Comparison of ENCODE assay signal across 16 cellular contexts in genomic region chr3:98565843-98566242, GRCh38. TPM values are rescaled to one million over a fixed set of nuclear protein-coding genes. Genes with fewer than 3 reads are reported as not detected.
A peak's percentile ranks its signal among the peaks of the same experiment; 100 is the strongest.
DNase-seq lines count a peak whose midpoint lies in the region; ATAC-seq and TF ChIP-seq lines count a peak whose summit lies in the region.
"Had no signal": no experiment of that assay in that cellular context is flagged by ENCODE, and none has a peak within 500 bp of the region (broad histone marks: within the 10 kb centered on the region; RNA-seq: fewer than 3 reads in every experiment).

No MANE protein-coding gene starts in this region.

- no peak overlapping the region for H3K4me2 ChIP-seq in GM23248 (ENCODE audit: unreplicated experiment)

- H3K36me3 Mint-ChIP-seq in CD4-positive, alpha-beta T cell (ENCODE audit: low read depth): peaks cover 5% of the 10 kb centered on the region
- H3K36me3 Mint-ChIP-seq in activated CD4-positive, alpha-beta memory T cell treated with anti-CD3 and anti-CD28 coated beads for 36 hours: peaks cover 9% of the 10 kb centered on the region
- H3K36me3 Mint-ChIP-seq in memory B cell: no peaks in the 10 kb centered on the region
- H3K36me3 Mint-ChIP-seq: stimulated activated naive B cell treated with anti-CD40 and anti-IgM and Interleukin-4, amounts not matched to agents 10 μg/mL and 1 μg/mL and 100 μg/mL, for 72 hours had no signal

- POLR2A ChIA-PET in CD4-positive, alpha-beta T cell (lab: Charles Lee): interaction anchor here (1.0 to 7.1 kb wide), 5 partner anchors 11 to 59 kb away, joined by 3 to 169 read pairs (median 35); partner anchors contain the start of genes CLDND1 and CPOX
- POLR2A ChIA-PET in activated CD4-positive, alpha-beta memory T cell treated with anti-CD3 and anti-CD28 coated beads for 36 hours (lab: Charles Lee): interaction anchor here (1.2 to 3.4 kb wide), 4 partner anchors 10 to 43 kb away, joined by 3 to 26 read pairs (median 13); partner anchors contain the start of gene CLDND1

- H3K36me3 ChIP-seq in tibial artery (no peaks in the 10 kb centered on the region), GM23248 (ENCODE audit: low read depth) (no peaks in the 10 kb centered on the region)
- H3K36me3 ChIP-seq: cardiac muscle cell, MG63, ovary, SJSA1 had no signal

- no peak overlapping the region for H3K27ac ChIP-seq in CD4-positive, alpha-beta T cell (ENCODE audit: low read depth, low read length)
- H3K27ac ChIP-seq in tibial artery: no peak overlapping the region
- H3K27ac ChIP-seq in GM23248: no peak overlapping the region
- H3K27ac ChIP-seq: cardiac muscle cell, ovary, SJSA1 had no signal

- no peaks in the 10 kb centered on the region for H3K27me3 Mint-ChIP-seq in CD4-positive, alpha-beta T cell
- peaks cover 3% of the 10 kb centered on the region for H3K27me3 Mint-ChIP-seq in activated CD4-positive, alpha-beta memory T cell treated with anti-CD3 and anti-CD28 coated beads for 36 hours
- no peaks in the 10 kb centered on the region for H3K27me3 Mint-ChIP-seq in memory B cell
- H3K27me3 Mint-ChIP-seq: stimulated activated naive B cell treated with anti-CD40 and anti-IgM and Interleukin-4, amounts not matched to agents 10 μg/mL and 1 μg/mL and 100 μg/mL, for 72 hours had no signal

- intact Hi-C loops in CD4-positive, alpha-beta T cell (cut with DNase I, micrococcal nuclease): no loop called here
- intact Hi-C loops in activated CD4-positive, alpha-beta memory T cell treated with anti-CD3 and anti-CD28 coated beads for 36 hours (cut with micrococcal nuclease): loop anchor here (1.0 to 10.0 kb wide), 6 partner anchors 9 to 1309 kb away; partner anchors contain the start of genes CLDND1 and CPOX
- intact Hi-C loops in tibial artery (cut with DNase I; ENCODE audit: low total_unique reads): no loop called here

- TF ChIP-seq CTCF in CD4-positive, alpha-beta T cell (IDR thresholded peaks at IDR 0.05): no peak
- TF ChIP-seq CTCF in tibial artery (IDR thresholded peaks at IDR 0.05): no peak

- no peaks in the 10 kb centered on the region for H3K9me3 ChIP-seq in CD4-positive, alpha-beta T cell (ENCODE audit: control insufficient read depth, low read length)
- H3K9me3 ChIP-seq in tibial artery (no peaks in the 10 kb centered on the region), GM23248 (ENCODE audit: low read depth) (no peaks in the 10 kb centered on the region)
- H3K9me3 ChIP-seq: MG63, mucosa of descending colon, ovary, SJSA1 had no signal

- H3K4me1 Mint-ChIP-seq in CD4-positive, alpha-beta T cell (ENCODE audit: low read depth): peaks cover 79% of the 10 kb centered on the region
- peaks cover 73% of the 10 kb centered on the region for H3K4me1 Mint-ChIP-seq in activated CD4-positive, alpha-beta memory T cell treated with anti-CD3 and anti-CD28 coated beads for 36 hours (ENCODE audit: low read depth)
- peaks cover 25% of the 10 kb centered on the region for H3K4me1 Mint-ChIP-seq in memory B cell

- peak overlapping the region; percentile 100 for H3K27ac Mint-ChIP-seq in CD4-positive, alpha-beta T cell
- H3K27ac Mint-ChIP-seq in activated CD4-positive, alpha-beta memory T cell treated with anti-CD3 and anti-CD28 coated beads for 36 hours: peak overlapping the region; percentile 28
- peak overlapping the region; percentile 87 for H3K27ac Mint-ChIP-seq in memory B cell
- H3K27ac Mint-ChIP-seq: stimulated activated naive B cell treated with anti-CD40 and anti-IgM and Interleukin-4, amounts not matched to agents 10 μg/mL and 1 μg/mL and 100 μg/mL, for 72 hours had no signal

- no peak overlapping the region for H2AFZ ChIP-seq in GM23248

- H3K9me3 Mint-ChIP-seq in CD4-positive, alpha-beta T cell: no peaks in the 10 kb centered on the region
- peaks cover 7% of the 10 kb centered on the region for H3K9me3 Mint-ChIP-seq in activated CD4-positive, alpha-beta memory T cell treated with anti-CD3 and anti-CD28 coated beads for 36 hours
- H3K9me3 Mint-ChIP-seq in memory B cell: no peaks in the 10 kb centered on the region

- 80 to 81% methylated on average over 6 of the region's 6 CpGs for WGBS in GM23248 (ENCODE audit: low coverage in 1 of 2, low lambda C conversion rate in 2 of 2, missing lambda C conversion rate in 2 of 2), 2 experiments

- no peaks in the 10 kb centered on the region for H3K27me3 ChIP-seq in CD4-positive, alpha-beta T cell (ENCODE audit: control insufficient read depth, insufficient read depth, low read length)
- peaks cover 0 to 2% of the 10 kb centered on the region in 2 donors for H3K27me3 ChIP-seq in tibial artery
- H3K27me3 ChIP-seq in GM23248 (replicated peaks; ENCODE audit: insufficient read depth): no peaks in the 10 kb centered on the region
- H3K27me3 ChIP-seq: cardiac muscle cell, MG63, ovary, SJSA1 had no signal

- H3K9me2 ChIP-seq in GM23248 (ENCODE audit: insufficient read depth): no peaks in the 10 kb centered on the region

- H3K4me3 ChIP-seq in GM08714 (ENCODE audit: low read length) (peak overlapping the region; percentile 12; the same call in 1 of the 2 replicates), tibial artery (no peak overlapping the region), GM23248 (no peak overlapping the region)
- H3K4me3 ChIP-seq: cardiac muscle cell, MG63, mucosa of descending colon, ovary, SJSA1 had no signal

- CTCF ChIA-PET in CD4-positive, alpha-beta T cell (lab: Charles Lee): no interaction called here
- CTCF ChIA-PET in activated CD4-positive, alpha-beta memory T cell treated with anti-CD3 and anti-CD28 coated beads for 36 hours (lab: Charles Lee): interaction anchor here (1.2 to 1.5 kb wide), 5 partner anchors 8 to 44 kb away, joined by 4 to 15 read pairs (median 4); no protein-coding TSS in a partner anchor

- H3K4me1 ChIP-seq in tibial artery (no peaks in the 10 kb centered on the region), GM23248 (ENCODE audit: insufficient read depth) (peaks cover 25% of the 10 kb centered on the region)

- in situ Hi-C loops in GM23248 (cut with MboI): no loop called here

- no peak for DNase-seq in CD4-positive, alpha-beta T cell
- no peak for DNase-seq in activated CD4-positive, alpha-beta memory T cell treated with anti-CD3 and anti-CD28 coated beads for 36 hours
- DNase-seq in memory B cell (ENCODE audit: low spot score in 2 of 2): no peak
- DNase-seq in tibial artery: no peak
- DNase-seq in GM23248: no peak
- no peak for DNase-seq in NCI-H1105 treated with DMSO at 0.1 percent for 48 hours (lab: John Stamatoyannopoulos, UW)
- DNase-seq: effector CD4-positive, alpha-beta T cell; MG63; mucosa of descending colon; NCI-H1930; NCI-H524; ovary; stimulated activated naive B cell treated with anti-CD40 and anti-IgM and Interleukin-4, amounts not matched to agents 10 μg/mL and 1 μg/mL and 100 μg/mL, for 72 hours had no signal

- H3K9ac ChIP-seq in GM23248: no peak overlapping the region

- H3K79me2 ChIP-seq in GM23248 (ENCODE audit: insufficient read depth): no peaks in the 10 kb centered on the region

- H3K4me3 Mint-ChIP-seq in CD4-positive, alpha-beta T cell: peak overlapping the region; percentile 49
- no peak overlapping the region for H3K4me3 Mint-ChIP-seq in activated CD4-positive, alpha-beta memory T cell treated with anti-CD3 and anti-CD28 coated beads for 36 hours
- H3K4me3 Mint-ChIP-seq in memory B cell: no peak overlapping the region
- H3K4me3 Mint-ChIP-seq: stimulated activated naive B cell treated with anti-CD40 and anti-IgM and Interleukin-4, amounts not matched to agents 10 μg/mL and 1 μg/mL and 100 μg/mL, for 72 hours had no signal

- no peak for ATAC-seq in CD4-positive, alpha-beta T cell (ENCODE audit: poor library complexity)
- no peak for ATAC-seq in memory B cell (ENCODE audit: low read depth)
- ATAC-seq: stimulated activated naive B cell treated with anti-CD40 and anti-IgM and Interleukin-4, amounts not matched to agents 10 μg/mL and 1 μg/mL and 100 μg/mL, for 72 hours had no signal

- H3F3A ChIP-seq in GM23248 (ENCODE audit: insufficient read depth): peaks cover 7% of the 10 kb centered on the region; the same call in 1 of the 2 replicates

- no peaks in the 10 kb centered on the region for H4K20me1 ChIP-seq in GM23248 (ENCODE audit: insufficient read depth)

RNA-seq across cellular contexts. Expression of gene CPOX, which starts 27.6 kb away (rescaled TPM):
- total RNA-seq in CD4-positive, alpha-beta T cell: 10 to 100 TPM in 1 of 2 experiments, 1 to 10 TPM in 1; 7.0 to 10.5 TPM
- total RNA-seq in activated CD4-positive, alpha-beta memory T cell treated with anti-CD3 and anti-CD28 coated beads for 36 hours: 10 to 100 TPM; 36.0 to 39.2 TPM
- 33.6 and 34.3 TPM in 2 replicates for total RNA-seq in GM23248 (2014; rRNA removed; shearing (Covaris generic))
- 9.2 and 10.1 TPM in 2 replicates for polyA plus RNA-seq in GM23248 (2016; fragmentation: Nextera tagmentation; extraction: Ambion mirVana)

RNA-seq across cellular contexts. Expression of gene GPR15, which starts 34.1 kb away (rescaled TPM):
- total RNA-seq in CD4-positive, alpha-beta T cell: 1 to 10 TPM; 8.4 to 9.6 TPM
- 1 to 10 TPM; 2.8 to 3.0 TPM for total RNA-seq in activated CD4-positive, alpha-beta memory T cell treated with anti-CD3 and anti-CD28 coated beads for 36 hours
- total RNA-seq in GM23248 (2014; rRNA removed; shearing (Covaris generic)): not detected in 2 replicates
- polyA plus RNA-seq in GM23248 (2016; fragmentation: Nextera tagmentation; extraction: Ambion mirVana): not detected in 2 replicates
- total RNA-seq: cardiac muscle cell, SJSA1 had no signal
- polyA plus RNA-seq: cardiac muscle cell, ovary had no signal

RNA-seq across cellular contexts. Expression of gene CLDND1, which starts 43.1 kb away (rescaled TPM):
- 100 to 1,000 TPM; 168 to 185 TPM for total RNA-seq in CD4-positive, alpha-beta T cell
- total RNA-seq in activated CD4-positive, alpha-beta memory T cell treated with anti-CD3 and anti-CD28 coated beads for 36 hours: 100 to 1,000 TPM; 199 to 208 TPM
- total RNA-seq in GM23248 (2014; rRNA removed; shearing (Covaris generic)): 46.4 and 51.3 TPM in 2 replicates
- polyA plus RNA-seq in GM23248 (2016; fragmentation: Nextera tagmentation; extraction: Ambion mirVana): 59.2 and 60.7 TPM in 2 replicates

Comparison
In these comparisons a context has a peak if more than half of its experiments do, and no peak if none do; other contexts are left out.
1. H3K27ac Mint-ChIP-seq: peak in every context shown above with its lines; median percentile 100 in CD4-positive, alpha-beta T cell; 87 in memory B cell; 28 in activated CD4-positive, alpha-beta memory T cell treated with anti-CD3 and anti-CD28 coated beads for 36 hours.